ENCODE assay signal across 1 cellular context in the genomic region with DNA sequence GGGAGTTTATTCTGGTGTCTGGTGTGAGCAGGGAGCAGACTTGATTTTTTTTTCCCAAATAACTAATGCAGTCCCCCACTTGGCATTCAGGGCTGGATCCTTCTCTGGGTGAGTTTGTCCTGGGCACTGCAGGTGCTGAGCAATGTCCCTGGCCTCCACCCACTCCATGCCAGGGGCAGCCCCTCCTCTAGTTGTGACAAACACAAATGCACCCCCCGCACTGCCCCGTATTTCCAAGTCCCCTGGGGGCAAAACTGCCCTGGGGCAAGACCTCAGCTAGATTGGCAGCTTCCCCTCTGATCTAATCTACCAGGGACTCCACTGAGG.
TF ChIP-seq lines count a peak whose summit lies in the region.

No MANE protein-coding gene starts in this region.

TF ChIP-seq in K562, 482 proteins besides CTCF, POLR2A, EP300 and RAD21:
- TF ChIP-seq NCOA4 (IDR thresholded peaks at IDR 0.05; ENCODE audit: partially characterized antibody): no peak
- TF ChIP-seq EP400 (IDR thresholded peaks at IDR 0.05): no peak
- TF ChIP-seq ETS2 (tag; IDR thresholded peaks at IDR 0.05; ENCODE audit: borderline replicate concordance, poor library complexity, severe bottlenecking): no peak
- no peak for TF ChIP-seq TAL1 (IDR thresholded peaks at IDR 0.05)
- TF ChIP-seq ZNF766 (CRISPR knock-in tag; conservative IDR thresholded peaks at IDR 0.05): no peak
- TF ChIP-seq C11orf30 (IDR thresholded peaks at IDR 0.05; ENCODE audit: low read depth): no peak
- TF ChIP-seq, protein P1, sequence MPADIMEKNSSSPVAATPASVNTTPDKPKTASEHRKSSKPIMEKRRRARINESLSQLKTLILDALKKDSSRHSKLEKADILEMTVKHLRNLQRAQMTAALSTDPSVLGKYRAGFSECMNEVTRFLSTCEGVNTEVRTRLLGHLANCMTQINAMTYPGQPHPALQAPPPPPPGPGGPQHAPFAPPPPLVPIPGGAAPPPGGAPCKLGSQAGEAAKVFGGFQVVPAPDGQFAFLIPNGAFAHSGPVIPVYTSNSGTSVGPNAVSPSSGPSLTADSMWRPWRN (IDR thresholded peaks at IDR 0.05; ENCODE audit: low read depth): no peak
- TF ChIP-seq SRSF1 (IDR thresholded peaks at IDR 0.05; ENCODE audit: low read depth, low read length): no peak
- TF ChIP-seq SRSF9 (IDR thresholded peaks at IDR 0.05; ENCODE audit: borderline replicate concordance, low read depth, low read length): no peak
- TF ChIP-seq, protein P2, sequence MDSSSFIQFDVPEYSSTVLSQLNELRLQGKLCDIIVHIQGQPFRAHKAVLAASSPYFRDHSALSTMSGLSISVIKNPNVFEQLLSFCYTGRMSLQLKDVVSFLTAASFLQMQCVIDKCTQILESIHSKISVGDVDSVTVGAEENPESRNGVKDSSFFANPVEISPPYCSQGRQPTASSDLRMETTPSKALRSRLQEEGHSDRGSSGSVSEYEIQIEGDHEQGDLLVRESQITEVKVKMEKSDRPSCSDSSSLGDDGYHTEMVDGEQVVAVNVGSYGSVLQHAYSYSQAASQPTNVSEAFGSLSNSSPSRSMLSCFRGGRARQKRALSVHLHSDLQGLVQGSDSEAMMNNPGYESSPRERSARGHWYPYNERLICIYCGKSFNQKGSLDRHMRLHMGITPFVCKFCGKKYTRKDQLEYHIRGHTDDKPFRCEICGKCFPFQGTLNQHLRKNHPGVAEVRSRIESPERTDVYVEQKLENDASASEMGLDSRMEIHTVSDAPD (CRISPR knock-in tag; IDR thresholded peaks at IDR 0.05): no peak
- no peak for TF ChIP-seq DACH1 (IDR thresholded peaks at IDR 0.05; ENCODE audit: partially characterized antibody)
- TF ChIP-seq CBFB (CRISPR knock-in tag; IDR thresholded peaks at IDR 0.05): no peak
- TF ChIP-seq, protein P3, sequence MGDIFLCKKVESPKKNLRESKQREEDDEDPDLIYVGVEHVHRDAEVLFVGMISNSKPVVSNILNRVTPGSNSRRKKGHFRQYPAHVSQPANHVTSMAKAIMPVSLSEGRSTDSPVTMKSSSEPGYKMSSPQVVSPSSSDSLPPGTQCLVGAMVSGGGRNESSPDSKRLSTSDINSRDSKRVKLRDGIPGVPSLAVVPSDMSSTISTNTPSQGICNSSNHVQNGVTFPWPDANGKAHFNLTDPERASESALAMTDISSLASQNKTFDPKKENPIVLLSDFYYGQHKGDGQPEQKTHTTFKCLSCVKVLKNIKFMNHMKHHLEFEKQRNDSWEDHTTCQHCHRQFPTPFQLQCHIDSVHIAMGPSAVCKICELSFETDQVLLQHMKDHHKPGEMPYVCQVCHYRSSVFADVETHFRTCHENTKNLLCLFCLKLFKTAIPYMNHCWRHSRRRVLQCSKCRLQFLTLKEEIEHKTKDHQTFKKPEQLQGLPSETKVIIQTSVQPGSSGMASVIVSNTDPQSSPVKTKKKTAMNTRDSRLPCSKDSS (IDR thresholded peaks at IDR 0.05; ENCODE audit: low read depth, partially characterized antibody): no peak
- no peak for TF ChIP-seq ZBTB8A (IDR thresholded peaks at IDR 0.05; ENCODE audit: partially characterized antibody)
- TF ChIP-seq, protein P4, sequence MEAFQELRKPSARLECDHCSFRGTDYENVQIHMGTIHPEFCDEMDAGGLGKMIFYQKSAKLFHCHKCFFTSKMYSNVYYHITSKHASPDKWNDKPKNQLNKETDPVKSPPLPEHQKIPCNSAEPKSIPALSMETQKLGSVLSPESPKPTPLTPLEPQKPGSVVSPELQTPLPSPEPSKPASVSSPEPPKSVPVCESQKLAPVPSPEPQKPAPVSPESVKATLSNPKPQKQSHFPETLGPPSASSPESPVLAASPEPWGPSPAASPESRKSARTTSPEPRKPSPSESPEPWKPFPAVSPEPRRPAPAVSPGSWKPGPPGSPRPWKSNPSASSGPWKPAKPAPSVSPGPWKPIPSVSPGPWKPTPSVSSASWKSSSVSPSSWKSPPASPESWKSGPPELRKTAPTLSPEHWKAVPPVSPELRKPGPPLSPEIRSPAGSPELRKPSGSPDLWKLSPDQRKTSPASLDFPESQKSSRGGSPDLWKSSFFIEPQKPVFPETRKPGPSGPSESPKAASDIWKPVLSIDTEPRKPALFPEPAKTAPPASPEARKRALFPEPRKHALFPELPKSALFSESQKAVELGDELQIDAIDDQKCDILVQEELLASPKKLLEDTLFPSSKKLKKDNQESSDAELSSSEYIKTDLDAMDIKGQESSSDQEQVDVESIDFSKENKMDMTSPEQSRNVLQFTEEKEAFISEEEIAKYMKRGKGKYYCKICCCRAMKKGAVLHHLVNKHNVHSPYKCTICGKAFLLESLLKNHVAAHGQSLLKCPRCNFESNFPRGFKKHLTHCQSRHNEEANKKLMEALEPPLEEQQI (IDR thresholded peaks at IDR 0.05): no peak
